16 cellular contexts compared by ENCODE assay signal in the genomic region with DNA sequence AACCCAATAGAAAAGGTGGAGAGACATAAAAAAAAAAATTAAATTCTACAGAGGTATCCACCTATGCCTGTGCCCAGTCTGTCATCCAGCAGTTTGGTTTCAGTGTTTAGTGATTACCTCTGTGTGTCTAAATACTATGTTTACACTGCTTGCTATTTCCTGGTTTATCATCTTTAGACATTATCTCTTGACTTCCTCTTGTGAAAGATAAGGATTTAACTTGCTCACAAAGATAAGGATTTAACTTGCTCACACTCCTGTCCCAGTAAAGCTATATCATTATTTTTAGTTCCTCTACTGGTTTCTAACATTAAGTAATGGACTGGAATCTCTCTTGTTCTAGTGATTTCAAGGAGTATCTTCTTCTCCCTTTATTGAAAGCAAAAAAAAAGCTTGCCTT.
"Had no signal": no experiment of that assay in that cellular context is flagged by ENCODE, and none has a peak within 500 bp of the region (broad histone marks: within the 10 kb centered on the region; RNA-seq: fewer than 3 reads in every experiment).

No MANE protein-coding gene starts in this region.

- H3K9me3 Mint-ChIP-seq: activated naive CD4-positive, alpha-beta T cell treated with anti-CD3 and anti-CD28 coated beads for 36 hours; memory B cell; WTC11 had no signal

- DNase-seq: activated CD4-positive, alpha-beta T cell treated with anti-CD3 and anti-CD28 coated beads for 48 hours; activated CD8-positive, alpha-beta memory T cell treated with anti-CD3 and anti-CD28 coated beads, Interleukin-2, amount 50 U/mL, for 48 hours; activated CD8-positive, alpha-beta T cell treated with anti-CD3 and anti-CD28 coated beads, Interleukin-2, amount 10 ng/mL, durations not matched to agents 7 days and 5 days; activated naive CD4-positive, alpha-beta T cell treated with anti-CD3 and anti-CD28 coated beads for 36 hours; adrenal gland; caudate nucleus; colonic mucosa; effector CD8-positive, alpha-beta T cell; left ventricle myocardium inferior; ovary; sigmoid colon; stimulated activated naive CD4-positive, alpha-beta T cell; T-helper 9 cell had no signal

- H3K27ac ChIP-seq: adrenal gland, colonic mucosa, gastroesophageal sphincter, left ventricle myocardium inferior, ovary, sigmoid colon had no signal

- H3K4me3 Mint-ChIP-seq: activated CD8-positive, alpha-beta T cell treated with anti-CD3 and anti-CD28 coated beads, Interleukin-2, amount 10 ng/mL, durations not matched to agents 7 days and 5 days; activated naive CD4-positive, alpha-beta T cell treated with anti-CD3 and anti-CD28 coated beads for 36 hours; memory B cell; WTC11 had no signal

- H3K36me3 ChIP-seq: adrenal gland, colonic mucosa, gastroesophageal sphincter, left ventricle myocardium inferior, ovary, sigmoid colon had no signal

- H3K27ac Mint-ChIP-seq: activated CD8-positive, alpha-beta T cell treated with anti-CD3 and anti-CD28 coated beads, Interleukin-2, amount 10 ng/mL, durations not matched to agents 7 days and 5 days; activated naive CD4-positive, alpha-beta T cell treated with anti-CD3 and anti-CD28 coated beads for 36 hours; memory B cell; WTC11 had no signal

- H3K36me3 Mint-ChIP-seq: memory B cell, WTC11 had no signal

- H3K4me1 ChIP-seq: colonic mucosa, gastroesophageal sphincter, left ventricle myocardium inferior had no signal

- H3K4me3 ChIP-seq: adrenal gland, colonic mucosa, gastroesophageal sphincter, left ventricle myocardium inferior, ovary, sigmoid colon had no signal

- H3K27me3 ChIP-seq: colonic mucosa, ovary, sigmoid colon had no signal

- ATAC-seq: activated CD8-positive, alpha-beta T cell treated with anti-CD3 and anti-CD28 coated beads, Interleukin-2, amount 10 ng/mL, durations not matched to agents 7 days and 5 days; gastroesophageal sphincter; WTC11 had no signal

- H3K9me3 ChIP-seq: adrenal gland, colonic mucosa, gastroesophageal sphincter, left ventricle myocardium inferior, ovary, sigmoid colon had no signal
